ENCODE assay signal across 11 cellular contexts in the genomic region with DNA sequence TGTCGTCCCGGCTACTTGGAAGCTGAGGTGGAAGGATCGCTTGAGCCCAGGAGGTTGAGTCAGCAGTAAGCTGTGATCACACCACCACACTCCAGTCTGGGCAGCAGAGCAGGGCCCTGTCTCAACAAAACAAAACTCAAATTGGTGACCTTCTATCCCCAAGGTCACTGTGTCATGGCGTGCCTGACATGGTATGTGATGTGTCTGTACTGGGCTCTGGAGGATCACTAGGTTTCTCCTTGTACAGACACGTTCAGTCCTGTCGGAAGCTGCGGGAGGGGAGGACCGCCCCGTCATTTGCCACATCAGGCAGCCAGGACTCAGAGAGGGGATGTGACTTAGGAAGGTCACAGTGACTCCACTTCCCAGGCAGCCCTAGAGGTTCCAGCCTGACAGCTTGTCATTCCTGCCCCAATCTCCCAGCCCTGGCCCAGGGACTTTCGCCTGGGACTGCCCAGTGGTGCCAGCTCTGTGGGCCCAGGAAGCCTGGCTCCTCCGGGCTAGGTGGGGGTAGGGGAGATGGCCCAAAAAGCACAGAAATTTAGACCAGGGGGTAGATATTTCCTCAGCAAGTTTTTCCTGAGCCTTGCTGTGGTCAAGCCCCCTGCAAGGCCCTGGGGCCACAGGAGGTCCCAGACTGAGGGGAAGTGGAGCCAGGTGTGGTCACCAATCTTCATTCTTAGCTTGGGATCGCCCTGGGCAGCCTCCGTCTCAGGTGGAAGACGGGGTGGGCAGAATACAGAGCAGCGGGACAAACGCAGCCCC. TPM values are rescaled to one million over a fixed set of nuclear protein-coding genes. Genes with fewer than 3 reads are reported as not detected.
A peak's percentile ranks its signal among the peaks of the same experiment; 100 is the strongest.
DNase-seq lines count a peak whose midpoint lies in the region; ATAC-seq and TF ChIP-seq lines count a peak whose summit lies in the region.
"Had no signal": no experiment of that assay in that cellular context is flagged by ENCODE, and none has a peak within 500 bp of the region (broad histone marks: within the 10 kb centered on the region; RNA-seq: fewer than 3 reads in every experiment).

No MANE protein-coding gene starts in this region.

- H3K4me3 Mint-ChIP-seq in GM23338 = no peak overlapping the region

- H2AFZ ChIP-seq in GM23338 = no peak overlapping the region

- H3K4me2 ChIP-seq in mesendoderm (ENCODE audit: low read length) (no peak overlapping the region), GM23338 (no peak overlapping the region)

- no peak overlapping the region for H3K4me3 ChIP-seq in mesendoderm (ENCODE audit: low read length)
- no peak overlapping the region for H3K4me3 ChIP-seq in GM23338
- H3K4me3 ChIP-seq: dorsolateral prefrontal cortex had no signal

- no peak overlapping the region for H3K23ac ChIP-seq in mesendoderm (ENCODE audit: low read length)

- no peak overlapping the region for H2AK5ac ChIP-seq in mesendoderm (ENCODE audit: low read length)

- peak overlapping the region; percentile 0 for H3K56ac ChIP-seq in mesendoderm (ENCODE audit: low read length)

- H3K79me1 ChIP-seq in mesendoderm (ENCODE audit: low read length) = peaks cover 12% of the 10 kb centered on the region

- H3F3A ChIP-seq in GM23338 (replicated peaks; ENCODE audit: low read depth) = peaks cover 12% of the 10 kb centered on the region

- no peak overlapping the region for H2BK5ac ChIP-seq in mesendoderm (ENCODE audit: low read length)

- peaks cover 15% of the 10 kb centered on the region for H3K4me1 ChIP-seq in mesendoderm (ENCODE audit: control insufficient read depth, low read depth, low read length)
- peaks cover 10% of the 10 kb centered on the region; the same call in 1 of the 2 replicates for H3K4me1 ChIP-seq in GM23338 (ENCODE audit: insufficient read depth)

- H3K9me3 Mint-ChIP-seq in GM23338 = no peaks in the 10 kb centered on the region

- H4K20me1 ChIP-seq in GM23338 (replicated peaks; ENCODE audit: insufficient read depth) = no peaks in the 10 kb centered on the region; the same call in 1 of the 2 replicates

- H4K8ac ChIP-seq in mesendoderm (ENCODE audit: low read depth, low read length) = no peak overlapping the region

- H2BK120ac ChIP-seq in mesendoderm (ENCODE audit: low read depth, low read length) = no peak overlapping the region

- peak; percentile 55 for ATAC-seq in esophagus mucosa
- no peak for ATAC-seq in GM23338

- peaks cover 1% of the 10 kb centered on the region for H3K36me3 ChIP-seq in mesendoderm (ENCODE audit: control insufficient read depth, insufficient read depth, low read length)
- no peaks in the 10 kb centered on the region for H3K36me3 ChIP-seq in GM23338 (ENCODE audit: insufficient read depth)

- H3K27me3 ChIP-seq in mesendoderm (ENCODE audit: insufficient read depth, low read length, poor library complexity) = no peaks in the 10 kb centered on the region
- peaks cover 8% of the 10 kb centered on the region for H3K27me3 ChIP-seq in GM23338 (ENCODE audit: insufficient read depth)

- H2BK15ac ChIP-seq in mesendoderm (replicated peaks; ENCODE audit: low read depth) = no peak overlapping the region

- H3K36me3 Mint-ChIP-seq in GM23338 (ENCODE audit: low read depth) = peaks cover 10% of the 10 kb centered on the region

- H4K5ac ChIP-seq in mesendoderm (ENCODE audit: low read length) = no peak overlapping the region

- H3K27ac Mint-ChIP-seq in GM23338 = no peak overlapping the region

- WGBS in mesendoderm (ENCODE audit: extremely low coverage, insufficient coverage, low lambda C conversion rate) = no CpG with 5 or more reads among the region's 16 CpGs

- H3K79me2 ChIP-seq in mesendoderm (ENCODE audit: control insufficient read depth, insufficient read depth, low read length) = peaks cover 4% of the 10 kb centered on the region
- no peaks in the 10 kb centered on the region for H3K79me2 ChIP-seq in GM23338 (replicated peaks; ENCODE audit: insufficient read depth)

- no peak for TF ChIP-seq CTCF in GM23338 (conservative IDR thresholded peaks at IDR 0.05; ENCODE audit: low read depth in 2 of 2)

- no peak overlapping the region for H3K9ac ChIP-seq in mesendoderm (ENCODE audit: low read length)

- H3K9me2 ChIP-seq in GM23338 (ENCODE audit: insufficient read depth) = no peaks in the 10 kb centered on the region

- H3K27ac ChIP-seq in mesendoderm (ENCODE audit: low read depth, low read length) = no peak overlapping the region
- no peak overlapping the region for H3K27ac ChIP-seq in GM23338 (ENCODE audit: low read depth)

- no peak overlapping the region for H3K18ac ChIP-seq in mesendoderm (ENCODE audit: low read length)

- DNase-seq in RPMI7951 (ENCODE audit: low read depth) (peak; percentile 79), mesendoderm (peak; percentile 36), ureter (ENCODE audit: low spot score) (peak; percentile 87), GM23338 (ENCODE audit: low spot score) (no peak), SHP77 treated with DMSO at 0.1 percent for 48 hours (lab: John Stamatoyannopoulos, UW) (no peak), NCI-H1105 treated with DMSO at 0.1 percent for 48 hours (lab: John Stamatoyannopoulos, UW) (no peak)
- DNase-seq: dorsolateral prefrontal cortex, midbrain, NCI-H2081 treated with DMSO at 0.1 percent for 48 hours, SW 1271 had no signal

- H3K4me1 Mint-ChIP-seq in GM23338 = peaks cover 27% of the 10 kb centered on the region

- peaks cover 29% of the 10 kb centered on the region for H3K27me3 Mint-ChIP-seq in GM23338 (ENCODE audit: insufficient read depth, low read depth, poor library complexity)

- H3K4ac ChIP-seq in mesendoderm (ENCODE audit: low read depth, low read length) = no peak overlapping the region

TF ChIP-seq in GM23338, 12 proteins besides CTCF, POLR2A, EP300 and RAD21 (continues in another document):
- TF ChIP-seq EZH2phosphoT487 (IDR thresholded peaks at IDR 0.05; ENCODE audit: unreplicated experiment) (no peak), JUNB (IDR thresholded peaks at IDR 0.05; ENCODE audit: unreplicated experiment) (no peak), NANOG (IDR thresholded peaks at IDR 0.05; ENCODE audit: borderline replicate concordance) (no peak), POLR2AphosphoS5 (IDR thresholded peaks at IDR 0.05; ENCODE audit: low read depth) (no peak)
- TF ChIP-seq, protein P1, sequence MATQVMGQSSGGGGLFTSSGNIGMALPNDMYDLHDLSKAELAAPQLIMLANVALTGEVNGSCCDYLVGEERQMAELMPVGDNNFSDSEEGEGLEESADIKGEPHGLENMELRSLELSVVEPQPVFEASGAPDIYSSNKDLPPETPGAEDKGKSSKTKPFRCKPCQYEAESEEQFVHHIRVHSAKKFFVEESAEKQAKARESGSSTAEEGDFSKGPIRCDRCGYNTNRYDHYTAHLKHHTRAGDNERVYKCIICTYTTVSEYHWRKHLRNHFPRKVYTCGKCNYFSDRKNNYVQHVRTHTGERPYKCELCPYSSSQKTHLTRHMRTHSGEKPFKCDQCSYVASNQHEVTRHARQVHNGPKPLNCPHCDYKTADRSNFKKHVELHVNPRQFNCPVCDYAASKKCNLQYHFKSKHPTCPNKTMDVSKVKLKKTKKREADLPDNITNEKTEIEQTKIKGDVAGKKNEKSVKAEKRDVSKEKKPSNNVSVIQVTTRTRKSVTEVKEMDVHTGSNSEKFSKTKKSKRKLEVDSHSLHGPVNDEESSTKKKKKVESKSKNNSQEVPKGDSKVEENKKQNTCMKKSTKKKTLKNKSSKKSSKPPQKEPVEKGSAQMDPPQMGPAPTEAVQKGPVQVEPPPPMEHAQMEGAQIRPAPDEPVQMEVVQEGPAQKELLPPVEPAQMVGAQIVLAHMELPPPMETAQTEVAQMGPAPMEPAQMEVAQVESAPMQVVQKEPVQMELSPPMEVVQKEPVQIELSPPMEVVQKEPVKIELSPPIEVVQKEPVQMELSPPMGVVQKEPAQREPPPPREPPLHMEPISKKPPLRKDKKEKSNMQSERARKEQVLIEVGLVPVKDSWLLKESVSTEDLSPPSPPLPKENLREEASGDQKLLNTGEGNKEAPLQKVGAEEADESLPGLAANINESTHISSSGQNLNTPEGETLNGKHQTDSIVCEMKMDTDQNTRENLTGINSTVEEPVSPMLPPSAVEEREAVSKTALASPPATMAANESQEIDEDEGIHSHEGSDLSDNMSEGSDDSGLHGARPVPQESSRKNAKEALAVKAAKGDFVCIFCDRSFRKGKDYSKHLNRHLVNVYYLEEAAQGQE (IDR thresholded peaks at IDR 0.05; ENCODE audit: unreplicated experiment) = no peak

RNA-seq across cellular contexts. Expression of a gene that starts 53.2 kb away (rescaled TPM):
- 68.2 and 102 TPM in 2 replicates for total RNA-seq in RPMI7951 (2014; rRNA removed; shearing (Covaris generic))
- total RNA-seq in esophagus mucosa (68.3 TPM), ureter (108 TPM)
- polyA plus RNA-seq in mesendoderm (2013, experiment 1 of 2) = 23.7 TPM
- 25.5 TPM for polyA plus RNA-seq in mesendoderm (2013, experiment 2 of 2)
- total RNA-seq in GM23338 (2014; rRNA removed; shearing (Covaris generic)) = 41.2 and 48.4 TPM in 2 replicates
- 21.4 and 22.6 TPM in 2 replicates for polyA plus RNA-seq in GM23338 (2016; fragmentation: Nextera tagmentation; extraction: Ambion mirVana)

RNA-seq across cellular contexts. Expression of a gene that starts 57.7 kb away (rescaled TPM):
- total RNA-seq in RPMI7951 (2014; rRNA removed; shearing (Covaris generic)) = 15.1 and 24.4 TPM in 2 replicates
- total RNA-seq in esophagus mucosa = 21.7 TPM
- 6.8 TPM for polyA plus RNA-seq in mesendoderm (2013, experiment 1 of 2)
- 6.9 TPM for polyA plus RNA-seq in mesendoderm (2013, experiment 2 of 2)
- 13.4 TPM for total RNA-seq in ureter
- total RNA-seq in GM23338 (2014; rRNA removed; shearing (Covaris generic)) = 61.3 and 87.3 TPM in 2 replicates
- polyA plus RNA-seq in GM23338 (2016; fragmentation: Nextera tagmentation; extraction: Ambion mirVana) = 36.8 and 39.1 TPM in 2 replicates

Comparison
In these comparisons a context has a peak if more than half of its experiments do, and no peak if none do; other contexts are left out.
1. DNase-seq: peak in RPMI7951 (single experiment), mesendoderm (single experiment) and ureter (single experiment); none in GM23338 (single experiment), SHP77 treated with DMSO at 0.1 percent for 48 hours (single experiment) and NCI-H1105 treated with DMSO at 0.1 percent for 48 hours (single experiment).